In genomic region chr1:235441159-235441685, GRCh38 we compare ENCODE assay signal across 30 cellular contexts.
DNase-seq lines count a peak whose midpoint lies in the region; ATAC-seq, FAIRE-seq and TF ChIP-seq lines count a peak whose summit lies in the region.
"Had no signal": no experiment of that assay in that cellular context is flagged by ENCODE, and none has a peak within 500 bp of the region (broad histone marks: within the 10 kb centered on the region; RNA-seq: fewer than 3 reads in every experiment).

No MANE protein-coding gene starts in this region.

- no peak overlapping the region for H3K4me3 Mint-ChIP-seq in activated CD4-positive, alpha-beta T cell treated with anti-CD3 and anti-CD28 coated beads, Interleukin-2, amount 10 ng/mL, durations not matched to agents 24 days and 14 days
- H3K4me3 Mint-ChIP-seq: CD4-positive, alpha-beta memory T cell; effector memory CD8-positive, alpha-beta T cell; stimulated activated naive CD8-positive, alpha-beta T cell treated with anti-CD3 and anti-CD28 coated beads, Interleukin-15, Interleukin-2, amounts not matched to agents 100 ng/mL and 50 ng/mL, for 24 hours had no signal

- H3K36me3 Mint-ChIP-seq in activated CD4-positive, alpha-beta T cell treated with anti-CD3 and anti-CD28 coated beads, Interleukin-2, amount 10 ng/mL, durations not matched to agents 24 days and 14 days (ENCODE audit: low read depth) = peaks cover 44% of the 10 kb centered on the region

- H3K4ac ChIP-seq in H1 (replicated peaks; ENCODE audit: insufficient read length, low read depth, low read length) = no peak overlapping the region

- 84% methylated on average over 6 of the region's 6 CpGs; no CpG with 5 or more reads in 1 of the 2 experiments for WGBS in H1 (ENCODE audit: extremely low coverage in 1 of 2, insufficient coverage in 1 of 2, insufficient read length in 1 of 2, insufficient replicate concordance in 2 of 2, low coverage in 1 of 2, low lambda C conversion rate in 2 of 2, missing lambda C conversion rate in 1 of 2), 2 experiments

- no peak overlapping the region for H4K91ac ChIP-seq in H1 (replicated peaks; ENCODE audit: insufficient read length, low read length)

- H3K9ac ChIP-seq in H1 (replicated peaks in 1 of 4; ENCODE audit: extremely low read depth in 1 of 4, low read depth in 3 of 4, low read length in 3 of 4) = no peak overlapping the region

- no peak overlapping the region for H3K14ac ChIP-seq in H1 (ENCODE audit: insufficient read length)

- no peak overlapping the region for H3K56ac ChIP-seq in H1 (replicated peaks; ENCODE audit: insufficient read length, low read depth, low read length)

- no peaks in the 10 kb centered on the region for H3K27me3 Mint-ChIP-seq in activated CD4-positive, alpha-beta T cell treated with anti-CD3 and anti-CD28 coated beads, Interleukin-2, amount 10 ng/mL, durations not matched to agents 24 days and 14 days
- H3K27me3 Mint-ChIP-seq: CD4-positive, alpha-beta memory T cell; effector memory CD8-positive, alpha-beta T cell; stimulated activated naive CD8-positive, alpha-beta T cell treated with anti-CD3 and anti-CD28 coated beads, Interleukin-15, Interleukin-2, amounts not matched to agents 100 ng/mL and 50 ng/mL, for 24 hours had no signal

- no peaks in the 10 kb centered on the region for H3K4me1 ChIP-seq in H1 (replicated peaks in 1 of 4; ENCODE audit: control insufficient read depth in 3 of 4, insufficient read depth in 4 of 4, low read length in 3 of 4)
- H3K4me1 ChIP-seq: colonic mucosa, vagina had no signal

- no peaks in the 10 kb centered on the region for H3K9me3 ChIP-seq in H1 (ENCODE audit: insufficient read depth in 2 of 2, low read depth in 1 of 2, low read length in 1 of 2)
- H3K9me3 ChIP-seq: colonic mucosa, esophagus squamous epithelium, MG63, neutrophil, thoracic aorta, vagina had no signal

- no peaks in the 10 kb centered on the region for H3K9me3 Mint-ChIP-seq in activated CD4-positive, alpha-beta T cell treated with anti-CD3 and anti-CD28 coated beads, Interleukin-2, amount 10 ng/mL, durations not matched to agents 24 days and 14 days
- H3K9me3 Mint-ChIP-seq: CD4-positive, alpha-beta memory T cell; effector memory CD8-positive, alpha-beta T cell; stimulated activated naive CD8-positive, alpha-beta T cell treated with anti-CD3 and anti-CD28 coated beads, Interleukin-15, Interleukin-2, amounts not matched to agents 100 ng/mL and 50 ng/mL, for 24 hours had no signal

- peaks cover 9 to 52% (median 42%) of the 10 kb centered on the region in 4 experiments for H3K36me3 ChIP-seq in H1 (ENCODE audit: control insufficient read depth in 2 of 4, insufficient read depth in 4 of 4, low read length in 3 of 4)

- H4K20me1 ChIP-seq in H1 (replicated peaks in 1 of 2; ENCODE audit: control insufficient read depth in 1 of 2, insufficient read depth in 2 of 2, low read length in 2 of 2) = no peaks in the 10 kb centered on the region

- no peaks in the 10 kb centered on the region for H3K79me2 ChIP-seq in H1 (ENCODE audit: control insufficient read depth in 1 of 2, insufficient read depth in 2 of 2, low read length in 2 of 2)
- H3K79me2 ChIP-seq: hepatocyte had no signal

- no peak for ATAC-seq in GM21367 (IDR thresholded peaks at IDR 0.05; ENCODE audit: unreplicated experiment)
- ATAC-seq: effector memory CD8-positive, alpha-beta T cell had no signal

- H2BK5ac ChIP-seq in H1 (ENCODE audit: low read depth, low read length) = peak overlapping the region; percentile 71; the same call in 1 of the 2 replicates

- no peaks in the 10 kb centered on the region for H3K23me2 ChIP-seq in H1 (ENCODE audit: low read depth, low read length)

- intact Hi-C loops in activated CD4-positive, alpha-beta T cell treated with anti-CD3 and anti-CD28 coated beads, Interleukin-2, amount 10 ng/mL, durations not matched to agents 24 days and 14 days (cut with micrococcal nuclease) = no loop called here

- H3K23ac ChIP-seq in H1 (ENCODE audit: insufficient read length) = no peak overlapping the region

- no peak for FAIRE-seq in H1 (lab: Jason Lieb, UNC)
- FAIRE-seq: A204.1, frontal cortex, GM12891 had no signal

- H3K27ac Mint-ChIP-seq in activated CD4-positive, alpha-beta T cell treated with anti-CD3 and anti-CD28 coated beads, Interleukin-2, amount 10 ng/mL, durations not matched to agents 24 days and 14 days = peak overlapping the region; percentile 41
- H3K27ac Mint-ChIP-seq: effector memory CD8-positive, alpha-beta T cell; stimulated activated naive CD8-positive, alpha-beta T cell treated with anti-CD3 and anti-CD28 coated beads, Interleukin-15, Interleukin-2, amounts not matched to agents 100 ng/mL and 50 ng/mL, for 24 hours had no signal

- H3K18ac ChIP-seq in H1 (ENCODE audit: extremely low read depth, low read length) = no peak overlapping the region

- H4K8ac ChIP-seq in H1 (ENCODE audit: extremely low read depth, insufficient read depth, low read length) = no peak overlapping the region

- H3K4me1 Mint-ChIP-seq in activated CD4-positive, alpha-beta T cell treated with anti-CD3 and anti-CD28 coated beads, Interleukin-2, amount 10 ng/mL, durations not matched to agents 24 days and 14 days = peaks cover 3% of the 10 kb centered on the region
- H3K4me1 Mint-ChIP-seq: CD4-positive, alpha-beta memory T cell had no signal

- no peak overlapping the region for H2BK15ac ChIP-seq in H1 (ENCODE audit: low read length)

- H4K5ac ChIP-seq in H1 (ENCODE audit: insufficient read length, low read depth, low read length) = no peak overlapping the region

- no peaks in the 10 kb centered on the region for H3K79me1 ChIP-seq in H1 (ENCODE audit: low read depth, low read length)

- TF ChIP-seq POLR2A in H1 (IDR thresholded peaks at IDR 0.05; ENCODE audit: control extremely low read depth in 1 of 2, low read depth in 2 of 2, low read length in 2 of 2) = no peak

- no peak overlapping the region for H2BK120ac ChIP-seq in H1 (replicated peaks; ENCODE audit: low read depth, low read length)

- no peak for TF ChIP-seq EP300 in H1 (IDR thresholded peaks at IDR 0.05; ENCODE audit: borderline replicate concordance in 1 of 2, low read depth in 2 of 2, low read length in 2 of 2)

- no peak for DNase-seq in activated CD4-positive, alpha-beta T cell treated with anti-CD3 and anti-CD28 coated beads, Interleukin-2, amount 10 ng/mL, durations not matched to agents 24 days and 14 days
- no peak for DNase-seq in activated CD4-positive, alpha-beta T cell treated with anti-CD3 and anti-CD28 coated beads, Interleukin-2, amount 50 U/mL, for 4 hours
- DNase-seq in NCI-H460 (ENCODE audit: extremely low read depth, low read depth) (peak; percentile 15), H1 (ENCODE audit: low read depth in 1 of 2, low spot score in 2 of 2) (no peak), renal cortical epithelial cell (ENCODE audit: low read depth) (peak; percentile 11), SHP77 (lab: John Stamatoyannopoulos, UW) (no peak), HuH-7 (ENCODE audit: low spot score) (no peak)
- DNase-seq: activated CD4-positive, alpha-beta T cell treated with anti-CD3 and anti-CD28 coated beads for 1 hour; activated naive CD4-positive, alpha-beta T cell treated with anti-CD3 and anti-CD28 coated beads, Interleukin-2, amount 50 U/mL, for 16 hours; amniotic stem cell; CD4-positive, alpha-beta memory T cell; colonic mucosa; effector memory CD8-positive, alpha-beta T cell; EL; esophagus squamous epithelium; mesenchymal stem cell; MG63; NCI-H1105 treated with DMSO at 0.1 percent for 48 hours; NCI-H2029; NCI-H748 treated with DMSO at 0.1 percent for 48 hours; T-helper 2 cell had no signal

- H3K4me3 ChIP-seq in H1 (ENCODE audit: extremely low read depth in 1 of 4, insufficient read depth in 2 of 4, low read depth in 3 of 4, low read length in 4 of 4) = no peak overlapping the region
- H3K4me3 ChIP-seq: colonic mucosa, esophagus squamous epithelium, hepatocyte, MG63, thoracic aorta, vagina had no signal

- no peak overlapping the region for H2BK20ac ChIP-seq in H1 (ENCODE audit: low read length)

- no peak overlapping the region for H3K4me2 ChIP-seq in H1 (ENCODE audit: insufficient read depth in 1 of 2, low read depth in 2 of 2, low read length in 2 of 2)
- H3K4me2 ChIP-seq: hepatocyte had no signal

- CTCF ChIA-PET in H1 (lab: Charles Lee; ENCODE audit: partially characterized antibody) = interaction anchor here (0.9 to 1.0 kb wide), 3 partner anchors 91 to 554 kb away, joined by 3 to 4 read pairs (median 3); no protein-coding TSS in a partner anchor

- TF ChIP-seq CTCF in H1 (IDR thresholded peaks at IDR 0.05; ENCODE audit: control extremely low read depth in 1 of 3, insufficient read depth in 1 of 3, low read depth in 1 of 3, low read length in 3 of 3) = no peak

- no peaks in the 10 kb centered on the region for H3K27me3 ChIP-seq in H1 (replicated peaks in 1 of 4; ENCODE audit: control insufficient read depth in 3 of 4, extremely low read depth in 1 of 4, insufficient read depth in 3 of 4, low read length in 3 of 4)
- H3K27me3 ChIP-seq: colonic mucosa, esophagus squamous epithelium, hepatocyte, MG63, neutrophil, vagina had no signal

- no peak overlapping the region for H3K27ac ChIP-seq in H1 (ENCODE audit: low read depth, low read length)
- H3K27ac ChIP-seq: colonic mucosa, hepatocyte, neutrophil, thoracic aorta, vagina had no signal

- H2AK5ac ChIP-seq in H1 (ENCODE audit: low read depth, low read length) = no peak overlapping the region

- no peak overlapping the region for H2AFZ ChIP-seq in H1 (ENCODE audit: low read length)
- H2AFZ ChIP-seq: hepatocyte had no signal

- POLR2A ChIA-PET in H1 (lab: Charles Lee; ENCODE audit: partially characterized antibody) = no interaction called here

- H2BK12ac ChIP-seq in H1 (ENCODE audit: low read depth, low read length) = no peak overlapping the region

- no peak for TF ChIP-seq RAD21 in H1 (IDR thresholded peaks at IDR 0.05 in 1 of 2, conservative IDR thresholded peaks at IDR 0.05 in 1 of 2; ENCODE audit: low read depth in 2 of 2, low read length in 2 of 2)

TF ChIP-seq in H1, 55 proteins besides CTCF, POLR2A, EP300 and RAD21 (continues in another document):
- TF ChIP-seq POU5F1 (IDR thresholded peaks at IDR 0.05; ENCODE audit: low read depth, low read length) (no peak), TBP (IDR thresholded peaks at IDR 0.05; ENCODE audit: low read depth, low read length) (no peak)

Comparison
In these comparisons a context has a peak if more than half of its experiments do, and no peak if none do; other contexts are left out.
1. DNase-seq: peak in NCI-H460 (single experiment) and renal cortical epithelial cell (single experiment); none in activated CD4-positive, alpha-beta T cell treated with anti-CD3 and anti-CD28 coated beads, Interleukin-2, amount 10 ng/mL, durations not matched to agents 24 days and 14 days (single experiment), activated CD4-positive, alpha-beta T cell treated with anti-CD3 and anti-CD28 coated beads, Interleukin-2, amount 50 U/mL, for 4 hours (0 of 2), H1 (0 of 2), SHP77 (0 of 2) and HuH-7 (single experiment).